In the genomic region with DNA sequence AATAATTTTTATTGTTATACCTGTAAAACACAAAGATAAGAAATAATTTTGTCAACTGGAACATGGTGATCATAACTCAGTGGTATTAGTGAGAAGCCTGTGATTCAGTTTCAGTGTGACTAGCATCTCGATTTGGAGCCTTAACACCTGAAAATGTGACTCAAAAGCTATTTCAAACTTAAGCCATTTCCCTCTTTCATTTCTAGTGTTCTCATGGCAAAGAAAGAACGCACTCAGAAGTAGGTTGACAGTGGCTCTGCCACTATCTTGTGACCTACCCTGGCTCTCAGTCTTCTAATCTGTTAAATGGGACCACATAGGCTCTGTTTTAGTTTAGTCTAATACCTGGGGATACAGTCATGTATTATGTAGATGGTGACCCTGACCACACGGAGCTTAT, we compare ENCODE assay signal across 11 cellular contexts.
DNase-seq lines count a peak whose midpoint lies in the region; ATAC-seq and TF ChIP-seq lines count a peak whose summit lies in the region.
"Had no signal": no experiment of that assay in that cellular context is flagged by ENCODE, and none has a peak within 500 bp of the region (broad histone marks: within the 10 kb centered on the region; RNA-seq: fewer than 3 reads in every experiment).

No MANE protein-coding gene starts in this region.

- POLR2A ChIA-PET in OCI-LY7 (lab: Charles Lee), result no interaction called here

- ATAC-seq in GM18502 (IDR thresholded peaks at IDR 0.05; ENCODE audit: poor library complexity, unreplicated experiment) (peak; percentile 55), GM19452 (IDR thresholded peaks at IDR 0.05; ENCODE audit: unreplicated experiment) (peak; percentile 56), HG02798 (IDR thresholded peaks at IDR 0.05; ENCODE audit: poor library complexity, unreplicated experiment) (peak; percentile 50), HG03558 (IDR thresholded peaks at IDR 0.05; ENCODE audit: extremely low read depth, unreplicated experiment) (peak; percentile 47), left lobe of liver (no peak)
- ATAC-seq: pancreas had no signal

- H4K20me1 ChIP-seq in OCI-LY7 (ENCODE audit: insufficient read depth, low read length), result no peaks in the 10 kb centered on the region

- H3K27ac ChIP-seq in OCI-LY7 (ENCODE audit: low read depth, low read length, poor library complexity, severe bottlenecking), result no peak overlapping the region
- H3K27ac ChIP-seq: pancreas had no signal

- H3K4me2 ChIP-seq in OCI-LY7 (ENCODE audit: low read length), result no peak overlapping the region

- H3K79me2 ChIP-seq in OCI-LY7 (ENCODE audit: insufficient read depth, low read depth, low read length), result no peaks in the 10 kb centered on the region

- DNase-seq in NCI-H1105 (lab: John Stamatoyannopoulos, UW) (no peak), left lobe of liver (ENCODE audit: low spot score) (no peak), OCI-LY7 (ENCODE audit: low spot score) (no peak), GM19240 (ENCODE audit: insufficient read length, low spot score) (no peak)
- DNase-seq: AML-193, mesenchymal stem cell, pancreas had no signal

- no peak for TF ChIP-seq CTCF in OCI-LY7 (conservative IDR thresholded peaks at IDR 0.05; ENCODE audit: low read length)

- H3K9me2 ChIP-seq in OCI-LY7 (ENCODE audit: insufficient read depth, low read length), result no peaks in the 10 kb centered on the region

- H3K4me1 ChIP-seq in OCI-LY7 (ENCODE audit: insufficient read depth, low read length, poor library complexity, severe bottlenecking), result no peaks in the 10 kb centered on the region
- H3K4me1 ChIP-seq: pancreas had no signal

- no peaks in the 10 kb centered on the region for H3K36me3 ChIP-seq in OCI-LY7 (ENCODE audit: insufficient read depth, low read length)
- H3K36me3 ChIP-seq: pancreas had no signal

- CTCF ChIA-PET in OCI-LY7 (lab: Charles Lee; ENCODE audit: unreplicated experiment), result no interaction called here

- BruUV-seq in OCI-LY7 (replicated peaks; lab: Mats Ljungman, UMichigan), result no TSS peak

- no peaks in the 10 kb centered on the region for H3K9me3 ChIP-seq in OCI-LY7 (ENCODE audit: low read length)
- H3K9me3 ChIP-seq: pancreas had no signal

- H3K4me3 ChIP-seq in OCI-LY7 (ENCODE audit: low read depth, low read length, poor library complexity, severe bottlenecking), result no peak overlapping the region
- H3K4me3 ChIP-seq: pancreas had no signal

- H2AFZ ChIP-seq in OCI-LY7 (ENCODE audit: low read length), result no peak overlapping the region

- intact Hi-C loops in OCI-LY7 (cut with micrococcal nuclease; ENCODE audit: unreplicated experiment), result no loop called here
